8 cellular contexts compared by ENCODE assay signal in genomic region chr2:209334188-209335017, GRCh38.
A peak's percentile ranks its signal among the peaks of the same experiment; 100 is the strongest.
DNase-seq lines count a peak whose midpoint lies in the region; ATAC-seq, FAIRE-seq and TF ChIP-seq lines count a peak whose summit lies in the region.

No MANE protein-coding gene starts in this region.

- SMC1A ChIA-PET in GM12878 (lab: Charles Lee; ENCODE audit: uncharacterized antibody, unreplicated experiment), result interaction anchor here (0.5 to 3.3 kb wide), 25 partner anchors 10 to 1081 kb away, joined by 3 to 33 read pairs (median 3); partner anchors contain the start of gene MAP2

- POLR2A ChIA-PET in HCT116 (lab: Charles Lee) (interaction anchor here (1.4 kb wide), 1 partner anchor 10 kb away, joined by 3 read pairs; no protein-coding TSS in a partner anchor), GM12878 (lab: Charles Lee) (interaction anchor here (0.5 kb wide), 1 partner anchor 182 kb away, joined by 3 read pairs; no protein-coding TSS in a partner anchor)

- WGBS in GM12878 (ENCODE audit: insufficient coverage, insufficient replicate concordance, low lambda C conversion rate, missing lambda C conversion rate), result 5% methylated on average over 7 of the region's 7 CpGs

- H3K36me3 ChIP-seq in HCT116 (ENCODE audit: control insufficient read depth in 1 of 2, insufficient read depth in 2 of 2, low read length in 2 of 2) (no peaks in the 10 kb centered on the region), GM12878 (ENCODE audit: control insufficient read depth in 2 of 2, insufficient read depth in 2 of 2, low read length in 1 of 2) (no peaks in the 10 kb centered on the region)

- FAIRE-seq in GM12878 (lab: Jason Lieb, UNC) (peak; percentile 76), islet of Langerhans (lab: Jason Lieb, UNC) (peak; percentile 97)

- H3K79me2 ChIP-seq in HCT116 (ENCODE audit: insufficient read depth, low read length) (no peaks in the 10 kb centered on the region), GM12878 (ENCODE audit: control insufficient read depth, insufficient read depth, low read length) (no peaks in the 10 kb centered on the region)

- H3K9me2 ChIP-seq in HCT116 (ENCODE audit: insufficient read depth), result no peaks in the 10 kb centered on the region

- in situ Hi-C loops in GM12878 (cut with MboI), result loop anchor here (10.0 to 25.0 kb wide), 3 partner anchors 630 to 930 kb away; partner anchors contain the start of gene PTH2R

- CTCF ChIA-PET in HCT116 (lab: Charles Lee), result interaction anchor here (0.7 to 4.2 kb wide), 21 partner anchors 10 to 980 kb away, joined by 3 to 83 read pairs (median 4); partner anchors contain the start of gene MAP2
- CTCF ChIA-PET in GM12878 (lab: Yijun Ruan, JAX), result interaction anchor here (0.6 to 4.6 kb wide), 52 partner anchors 10 to 1065 kb away, joined by 3 to 85 read pairs (median 4); partner anchors contain the start of genes MAP2 and PTH2R

- no peaks in the 10 kb centered on the region for H4K20me1 ChIP-seq in HCT116 (ENCODE audit: insufficient read depth)
- H4K20me1 ChIP-seq in GM12878 (ENCODE audit: control insufficient read depth, insufficient read depth), result no peaks in the 10 kb centered on the region

- no peak for TF ChIP-seq POLR2A in HCT116 (IDR thresholded peaks at IDR 0.05; ENCODE audit: borderline replicate concordance, extremely low read depth, insufficient read depth, insufficient read length)
- TF ChIP-seq POLR2A in GM12878 (IDR thresholded peaks at IDR 0.05; ENCODE audit: low read depth, low read length), result no peak

- H3K9me3 ChIP-seq in HCT116 (ENCODE audit: control insufficient read depth in 1 of 2, insufficient read depth in 1 of 2, low read depth in 1 of 2, low read length in 2 of 2), result no peaks in the 10 kb centered on the region
- no peaks in the 10 kb centered on the region for H3K9me3 ChIP-seq in GM12878 (replicated peaks; ENCODE audit: control insufficient read depth, insufficient read depth, low read length)

- peak; percentile 69 for ATAC-seq in Right ventricle myocardium superior (ENCODE audit: poor library complexity)
- no peak for ATAC-seq in Right ventricle myocardium inferior
- peak; percentile 96 for ATAC-seq in HCT116
- peak; percentile 85 for ATAC-seq in GM12878

- intact Hi-C loops in Right ventricle myocardium superior (cut with DNase I) (loop anchor here (5.0 to 10.0 kb wide), 2 partner anchors 88 to 610 kb away; partner anchors contain the start of gene MAP2), Right ventricle myocardium inferior (cut with DNase I) (loop anchor here (2.0 to 5.0 kb wide), 3 partner anchors 88 to 628 kb away; no protein-coding TSS in a partner anchor), HCT116 (cut with micrococcal nuclease) (loop anchor here (1.0 to 5.0 kb wide), 6 partner anchors 90 to 1077 kb away; partner anchors contain the start of genes IDH1 and MAP2), GM12878 (cut with micrococcal nuclease; ENCODE audit: unreplicated experiment) (loop anchor here (1.0 to 5.0 kb wide), 5 partner anchors 90 to 863 kb away; partner anchors contain the start of gene MAP2)

- H2AFZ ChIP-seq in HCT116 (ENCODE audit: low read depth, low read length, poor library complexity, severe bottlenecking) (peak overlapping the region; percentile 99), GM12878 (ENCODE audit: control insufficient read depth, low read depth, low read length) (no peak overlapping the region)

- H3K4me3 ChIP-seq in HCT116 (replicated peaks in 1 of 2; ENCODE audit: low read depth in 1 of 2, low read length in 2 of 2), result peak overlapping the region in 1 of 2 experiments; percentile 27; a peak in 2 of 4 replicates
- H3K4me3 ChIP-seq in LNCaP clone FGC (ENCODE audit: low read depth, low read length), result no peak overlapping the region
- H3K4me3 ChIP-seq in GM12878, result no peak overlapping the region

- TF ChIP-seq CTCF in HCT116 (IDR thresholded peaks at IDR 0.05 in 2 of 3, conservative IDR thresholded peaks at IDR 0.05 in 1 of 3; ENCODE audit: borderline replicate concordance in 1 of 3, insufficient read depth in 1 of 3, low read depth in 2 of 3, low read length in 2 of 3), result peak; percentile 77 to 97 (median 90)
- TF ChIP-seq CTCF in LNCaP clone FGC (IDR thresholded peaks at IDR 0.05; ENCODE audit: control insufficient read depth, extremely low read depth, insufficient read depth), result peak; percentile 88
- peak; percentile 69 to 89 (median 83) for TF ChIP-seq CTCF in GM12878 (IDR thresholded peaks at IDR 0.05 in 2 of 3, conservative IDR thresholded peaks at IDR 0.05 in 1 of 3; ENCODE audit: control insufficient read depth in 2 of 3, extremely low read depth in 1 of 3, insufficient read depth in 1 of 3, low read depth in 3 of 3, low read length in 3 of 3)

- H3K27me3 ChIP-seq in HCT116 (ENCODE audit: insufficient read depth, low read length) (no peaks in the 10 kb centered on the region), GM12878 (replicated peaks in 1 of 2; ENCODE audit: control insufficient read depth in 2 of 2, insufficient read depth in 2 of 2, low read length in 1 of 2) (no peaks in the 10 kb centered on the region)

- H3K27ac ChIP-seq in HCT116 (ENCODE audit: low read depth, low read length) (no peak overlapping the region), GM12878 (ENCODE audit: control insufficient read depth, insufficient read depth) (no peak overlapping the region)

- TF ChIP-seq RAD21 in HCT116 (IDR thresholded peaks at IDR 0.05; ENCODE audit: low read depth) (peak; percentile 98), GM12878 (IDR thresholded peaks at IDR 0.05; ENCODE audit: insufficient read depth, low read depth, low read length) (peak; percentile 96)

- H3K4me1 ChIP-seq in HCT116 (ENCODE audit: control insufficient read depth in 1 of 2, insufficient read depth in 2 of 2, low read length in 2 of 2) (peaks cover 0 to 4% of the 10 kb centered on the region in 2 experiments; a peak in 2 of 4 replicates), GM12878 (ENCODE audit: control insufficient read depth, insufficient read depth, low read length) (no peaks in the 10 kb centered on the region)

- DNase-seq in Right ventricle myocardium superior (peak; percentile 48), Right ventricle myocardium inferior (ENCODE audit: missing footprints) (no peak), HCT116 (ENCODE audit: low read depth, low spot score) (peak; percentile 60), LNCaP clone FGC (ENCODE audit: low read depth) (peak; percentile 44), OCI-M2 (lab: John Stamatoyannopoulos, UW; ENCODE audit: unreplicated experiment) (peak; percentile 12), GM12878 (ENCODE audit: low read depth, low spot score) (no peak)
- DNase-seq in stimulated activated CD4-positive, alpha-beta T cell treated with anti-CD3 and anti-CD28 coated beads, Interleukin-2, amount 100 ng/mL, for 24 hours, result peak; percentile 19 to 51

- BruUV-seq in HCT116 (replicated peaks; lab: Mats Ljungman, UMichigan), result no TSS peak
- no TSS peak for BruUV-seq in GM12878 (replicated peaks; lab: Mats Ljungman, UMichigan)

- H3K4me2 ChIP-seq in HCT116 (ENCODE audit: low read length) (peak overlapping the region; percentile 68), GM12878 (ENCODE audit: control insufficient read depth, insufficient read depth) (no peak overlapping the region)

- RAD21 ChIA-PET in HCT116 (lab: Charles Lee; ENCODE audit: low non-redundant PET in 1 of 2, low total read pairs in 2 of 2, uncharacterized antibody in 2 of 2, unreplicated experiment in 2 of 2) (interaction anchor here (1.0 to 1.1 kb wide), 3 partner anchors 90 to 627 kb away, joined by 3 to 5 read pairs (median 3); partner anchors contain the start of gene MAP2 (in 1 of the 2)), GM12878 (lab: Charles Lee; ENCODE audit: unreplicated experiment) (interaction anchor here (0.6 to 4.3 kb wide), 15 partner anchors 35 to 939 kb away, joined by 3 to 31 read pairs (median 4); partner anchors contain the start of gene MAP2)

- no peak for TF ChIP-seq EP300 in GM12878 (IDR thresholded peaks at IDR 0.05; ENCODE audit: borderline replicate concordance in 1 of 2, control insufficient read depth in 1 of 2, low read depth in 2 of 2, low read length in 2 of 2)

- no peak overlapping the region for H3K9ac ChIP-seq in HCT116 (ENCODE audit: low read length)
- H3K9ac ChIP-seq in GM12878 (ENCODE audit: control insufficient read depth, insufficient read depth, low read length), result no peak overlapping the region

TF ChIP-seq in HCT116, 20 proteins besides CTCF, POLR2A, EP300 and RAD21:
- no peak for TF ChIP-seq MAX (IDR thresholded peaks at IDR 0.05)
- peak; percentile 19; the same call in 1 of the 2 replicates for TF ChIP-seq CBX3 (IDR thresholded peaks at IDR 0.05; ENCODE audit: low read depth)
- TF ChIP-seq EGR1 (IDR thresholded peaks at IDR 0.05; ENCODE audit: low read depth), result no peak

TF ChIP-seq in GM12878, 131 proteins besides CTCF, POLR2A, EP300 and RAD21 (continues in another document):
- TF ChIP-seq SMAD1 (IDR thresholded peaks at IDR 0.05; ENCODE audit: low read depth, partially characterized antibody) (no peak), SMARCA5 (IDR thresholded peaks at IDR 0.05) (no peak), NKRF (conservative IDR thresholded peaks at IDR 0.05) (no peak), SUPT20H (IDR thresholded peaks at IDR 0.05; ENCODE audit: borderline replicate concordance, control insufficient read depth, low read depth, low read length) (no peak), KDM1A (IDR thresholded peaks at IDR 0.05; ENCODE audit: borderline replicate concordance) (no peak), TARDBP (IDR thresholded peaks at IDR 0.05; ENCODE audit: borderline replicate concordance) (no peak), RCOR1 (conservative IDR thresholded peaks at IDR 0.05; ENCODE audit: low read depth, low read length) (no peak), YY1 (IDR thresholded peaks at IDR 0.05; ENCODE audit: low read depth, low read length) (0 out of 2 replicates have a peak, but pooled peaks have one; percentile 36)

Comparison
In these comparisons a context has a peak if more than half of its experiments do, and no peak if none do; other contexts are left out.
1. DNase-seq: peak in Right ventricle myocardium superior (single experiment), HCT116 (single experiment), LNCaP clone FGC (single experiment), OCI-M2 (single experiment) and stimulated activated CD4-positive, alpha-beta T cell treated with anti-CD3 and anti-CD28 coated beads, Interleukin-2, amount 100 ng/mL, for 24 hours (2 of 2); none in Right ventricle myocardium inferior (single experiment) and GM12878 (single experiment).
2. Peak in every context shown above with its lines, with median percentiles within 50 percentile points of each other: CTCF ChIP-seq.